In the genomic region with DNA sequence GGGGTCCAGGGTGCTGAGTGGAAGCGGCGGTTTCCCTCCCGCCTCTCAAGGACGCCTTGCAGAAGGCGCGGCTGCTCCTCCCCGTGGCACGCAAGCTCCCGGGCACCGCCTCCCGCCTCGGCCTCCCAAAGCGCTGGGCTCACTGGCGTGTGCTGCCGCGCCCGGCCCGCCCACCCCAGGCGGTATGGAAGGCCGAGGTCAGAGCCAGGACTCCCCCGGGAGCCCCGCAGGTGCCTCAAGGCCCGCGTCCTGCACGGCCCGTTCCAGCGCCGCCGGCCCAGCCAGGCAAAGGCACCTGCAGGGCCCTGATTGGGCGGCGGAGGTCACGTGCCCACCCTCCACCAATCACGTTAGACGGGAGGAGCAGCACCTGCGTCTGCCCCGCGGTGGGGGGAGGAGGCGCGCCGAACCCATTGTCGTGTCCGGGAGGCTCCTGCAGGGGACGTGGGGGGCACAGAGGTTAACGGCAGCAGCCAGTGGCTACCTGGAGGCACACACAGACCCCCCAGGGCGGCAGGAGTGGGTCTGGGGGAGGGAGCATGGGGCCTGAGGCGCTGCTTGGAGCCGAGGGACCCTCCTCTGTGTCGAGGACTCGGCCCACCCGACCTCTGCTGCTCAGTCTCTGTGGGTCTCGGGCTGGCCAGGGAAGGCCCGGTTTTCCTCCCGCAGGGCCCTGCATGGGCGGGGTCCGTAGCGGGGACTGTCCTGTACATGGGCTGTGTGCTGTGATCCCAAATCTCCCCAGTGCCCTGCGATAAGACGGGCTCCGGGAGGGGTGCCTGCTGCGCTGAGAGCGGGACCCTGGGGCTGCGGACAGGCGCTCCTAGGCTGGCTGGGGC, we compare ENCODE assay signal across 8 cellular contexts. TPM values are rescaled to one million over a fixed set of nuclear protein-coding genes. Genes with fewer than 3 reads are reported as not detected.
A peak's percentile ranks its signal among the peaks of the same experiment; 100 is the strongest.
DNase-seq lines count a peak whose midpoint lies in the region; ATAC-seq and TF ChIP-seq lines count a peak whose summit lies in the region.

No MANE protein-coding gene starts in this region.

- CTCF ChIA-PET in AG04449 (lab: Yijun Ruan, JAX) (interaction anchor here (1.3 to 6.3 kb wide), 3 partner anchors 79 to 86 kb away, joined by 4 to 148 read pairs (median 4); no protein-coding TSS in a partner anchor), WTC11 (lab: Charles Lee) (interaction anchor here (1.0 to 8.7 kb wide), 5 partner anchors 25 to 118 kb away, joined by 3 to 151 read pairs (median 14); a partner anchor contains a TSS)

- POLR2A ChIA-PET in AG04449 (lab: Yijun Ruan, JAX): interaction anchor here (1.1 kb wide), 1 partner anchor 103 kb away, joined by 3 read pairs; no protein-coding TSS in a partner anchor
- POLR2A ChIA-PET in WTC11 (lab: Charles Lee): no interaction called here

- no peak for TF ChIP-seq CTCF in AG04449 (IDR thresholded peaks at IDR 0.05; ENCODE audit: insufficient read depth, low read length, missing control alignments)
- TF ChIP-seq CTCF in WTC11 (IDR thresholded peaks at IDR 0.05): no peak

- peak; percentile 73 for ATAC-seq in GM18867 (IDR thresholded peaks at IDR 0.05; ENCODE audit: unreplicated experiment)
- peak; percentile 83 for ATAC-seq in HG03103 (IDR thresholded peaks at IDR 0.05; ENCODE audit: low read depth, unreplicated experiment)
- peak; percentile 81 for ATAC-seq in WTC11

- peak overlapping the region; percentile 58 for H3K4me3 ChIP-seq in AG04449 (ENCODE audit: low read depth, low read length)

- H3K4me3 Mint-ChIP-seq in WTC11: peak overlapping the region; percentile 72

- DNase-seq in AG04449 (ENCODE audit: low read depth, low spot score) (no peak), NCI-H2196 (lab: John Stamatoyannopoulos, UW; ENCODE audit: unreplicated experiment) (peak; percentile 91), WTC11 (ENCODE audit: low spot score) (peak; percentile 97), iris pigment epithelial cell (ENCODE audit: low read depth) (peak; percentile 72)
- peak; percentile 93 for DNase-seq in central memory CD4-positive, alpha-beta T cell
- DNase-seq in stimulated activated CD4-positive, alpha-beta T cell treated with anti-CD3 and anti-CD28 coated beads, Interleukin-12 subunit alpha, Interleukin-12 subunit beta, amount 100 ng/mL, for 24 hours (ENCODE audit: low read depth in 2 of 2): peak; percentile 91 to 97

- H3K36me3 Mint-ChIP-seq in WTC11: no peaks in the 10 kb centered on the region

- H3K9me3 Mint-ChIP-seq in WTC11: no peaks in the 10 kb centered on the region

- no peaks in the 10 kb centered on the region for H3K27me3 Mint-ChIP-seq in WTC11 (ENCODE audit: low read depth)

- H3K27ac Mint-ChIP-seq in WTC11: no peak overlapping the region

- H3K4me1 Mint-ChIP-seq in WTC11: peaks cover 7% of the 10 kb centered on the region

TF ChIP-seq in WTC11, 78 proteins besides CTCF, POLR2A, EP300 and RAD21 (continues in another document):
- TF ChIP-seq SP1 (CRISPR knock-in tag; conservative IDR thresholded peaks at IDR 0.05): peak; percentile 80; the same call in 1 of the 2 replicates
- TF ChIP-seq, protein P1, sequence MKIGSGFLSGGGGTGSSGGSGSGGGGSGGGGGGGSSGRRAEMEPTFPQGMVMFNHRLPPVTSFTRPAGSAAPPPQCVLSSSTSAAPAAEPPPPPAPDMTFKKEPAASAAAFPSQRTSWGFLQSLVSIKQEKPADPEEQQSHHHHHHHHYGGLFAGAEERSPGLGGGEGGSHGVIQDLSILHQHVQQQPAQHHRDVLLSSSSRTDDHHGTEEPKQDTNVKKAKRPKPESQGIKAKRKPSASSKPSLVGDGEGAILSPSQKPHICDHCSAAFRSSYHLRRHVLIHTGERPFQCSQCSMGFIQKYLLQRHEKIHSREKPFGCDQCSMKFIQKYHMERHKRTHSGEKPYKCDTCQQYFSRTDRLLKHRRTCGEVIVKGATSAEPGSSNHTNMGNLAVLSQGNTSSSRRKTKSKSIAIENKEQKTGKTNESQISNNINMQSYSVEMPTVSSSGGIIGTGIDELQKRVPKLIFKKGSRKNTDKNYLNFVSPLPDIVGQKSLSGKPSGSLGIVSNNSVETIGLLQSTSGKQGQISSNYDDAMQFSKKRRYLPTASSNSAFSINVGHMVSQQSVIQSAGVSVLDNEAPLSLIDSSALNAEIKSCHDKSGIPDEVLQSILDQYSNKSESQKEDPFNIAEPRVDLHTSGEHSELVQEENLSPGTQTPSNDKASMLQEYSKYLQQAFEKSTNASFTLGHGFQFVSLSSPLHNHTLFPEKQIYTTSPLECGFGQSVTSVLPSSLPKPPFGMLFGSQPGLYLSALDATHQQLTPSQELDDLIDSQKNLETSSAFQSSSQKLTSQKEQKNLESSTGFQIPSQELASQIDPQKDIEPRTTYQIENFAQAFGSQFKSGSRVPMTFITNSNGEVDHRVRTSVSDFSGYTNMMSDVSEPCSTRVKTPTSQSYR (CRISPR knock-in tag; IDR thresholded peaks at IDR 0.05): peak; percentile 82; the same call in 1 of the 2 replicates
- TF ChIP-seq GABPB1 (CRISPR knock-in tag; IDR thresholded peaks at IDR 0.05): 0 out of 2 replicates have a peak, but pooled peaks have one; percentile 21
- TF ChIP-seq, protein P2, sequence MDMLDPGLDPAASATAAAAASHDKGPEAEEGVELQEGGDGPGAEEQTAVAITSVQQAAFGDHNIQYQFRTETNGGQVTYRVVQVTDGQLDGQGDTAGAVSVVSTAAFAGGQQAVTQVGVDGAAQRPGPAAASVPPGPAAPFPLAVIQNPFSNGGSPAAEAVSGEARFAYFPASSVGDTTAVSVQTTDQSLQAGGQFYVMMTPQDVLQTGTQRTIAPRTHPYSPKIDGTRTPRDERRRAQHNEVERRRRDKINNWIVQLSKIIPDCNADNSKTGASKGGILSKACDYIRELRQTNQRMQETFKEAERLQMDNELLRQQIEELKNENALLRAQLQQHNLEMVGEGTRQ (CRISPR knock-in tag; IDR thresholded peaks at IDR 0.05): peak; percentile 99
- TF ChIP-seq, protein P3, sequence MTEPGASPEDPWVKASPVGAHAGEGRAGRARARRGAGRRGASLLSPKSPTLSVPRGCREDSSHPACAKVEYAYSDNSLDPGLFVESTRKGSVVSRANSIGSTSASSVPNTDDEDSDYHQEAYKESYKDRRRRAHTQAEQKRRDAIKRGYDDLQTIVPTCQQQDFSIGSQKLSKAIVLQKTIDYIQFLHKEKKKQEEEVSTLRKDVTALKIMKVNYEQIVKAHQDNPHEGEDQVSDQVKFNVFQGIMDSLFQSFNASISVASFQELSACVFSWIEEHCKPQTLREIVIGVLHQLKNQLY (CRISPR knock-in tag; IDR thresholded peaks at IDR 0.05): no peak
- TF ChIP-seq, protein P4, sequence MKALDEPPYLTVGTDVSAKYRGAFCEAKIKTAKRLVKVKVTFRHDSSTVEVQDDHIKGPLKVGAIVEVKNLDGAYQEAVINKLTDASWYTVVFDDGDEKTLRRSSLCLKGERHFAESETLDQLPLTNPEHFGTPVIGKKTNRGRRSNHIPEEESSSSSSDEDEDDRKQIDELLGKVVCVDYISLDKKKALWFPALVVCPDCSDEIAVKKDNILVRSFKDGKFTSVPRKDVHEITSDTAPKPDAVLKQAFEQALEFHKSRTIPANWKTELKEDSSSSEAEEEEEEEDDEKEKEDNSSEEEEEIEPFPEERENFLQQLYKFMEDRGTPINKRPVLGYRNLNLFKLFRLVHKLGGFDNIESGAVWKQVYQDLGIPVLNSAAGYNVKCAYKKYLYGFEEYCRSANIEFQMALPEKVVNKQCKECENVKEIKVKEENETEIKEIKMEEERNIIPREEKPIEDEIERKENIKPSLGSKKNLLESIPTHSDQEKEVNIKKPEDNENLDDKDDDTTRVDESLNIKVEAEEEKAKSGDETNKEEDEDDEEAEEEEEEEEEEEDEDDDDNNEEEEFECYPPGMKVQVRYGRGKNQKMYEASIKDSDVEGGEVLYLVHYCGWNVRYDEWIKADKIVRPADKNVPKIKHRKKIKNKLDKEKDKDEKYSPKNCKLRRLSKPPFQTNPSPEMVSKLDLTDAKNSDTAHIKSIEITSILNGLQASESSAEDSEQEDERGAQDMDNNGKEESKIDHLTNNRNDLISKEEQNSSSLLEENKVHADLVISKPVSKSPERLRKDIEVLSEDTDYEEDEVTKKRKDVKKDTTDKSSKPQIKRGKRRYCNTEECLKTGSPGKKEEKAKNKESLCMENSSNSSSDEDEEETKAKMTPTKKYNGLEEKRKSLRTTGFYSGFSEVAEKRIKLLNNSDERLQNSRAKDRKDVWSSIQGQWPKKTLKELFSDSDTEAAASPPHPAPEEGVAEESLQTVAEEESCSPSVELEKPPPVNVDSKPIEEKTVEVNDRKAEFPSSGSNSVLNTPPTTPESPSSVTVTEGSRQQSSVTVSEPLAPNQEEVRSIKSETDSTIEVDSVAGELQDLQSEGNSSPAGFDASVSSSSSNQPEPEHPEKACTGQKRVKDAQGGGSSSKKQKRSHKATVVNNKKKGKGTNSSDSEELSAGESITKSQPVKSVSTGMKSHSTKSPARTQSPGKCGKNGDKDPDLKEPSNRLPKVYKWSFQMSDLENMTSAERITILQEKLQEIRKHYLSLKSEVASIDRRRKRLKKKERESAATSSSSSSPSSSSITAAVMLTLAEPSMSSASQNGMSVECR (CRISPR knock-in tag; IDR thresholded peaks at IDR 0.05; ENCODE audit: borderline replicate concordance): peak; percentile 58; the same call in 1 of the 2 replicates
- no peak for TF ChIP-seq KAT7 (CRISPR knock-in tag; IDR thresholded peaks at IDR 0.05; ENCODE audit: borderline replicate concordance)
- TF ChIP-seq, protein P5, sequence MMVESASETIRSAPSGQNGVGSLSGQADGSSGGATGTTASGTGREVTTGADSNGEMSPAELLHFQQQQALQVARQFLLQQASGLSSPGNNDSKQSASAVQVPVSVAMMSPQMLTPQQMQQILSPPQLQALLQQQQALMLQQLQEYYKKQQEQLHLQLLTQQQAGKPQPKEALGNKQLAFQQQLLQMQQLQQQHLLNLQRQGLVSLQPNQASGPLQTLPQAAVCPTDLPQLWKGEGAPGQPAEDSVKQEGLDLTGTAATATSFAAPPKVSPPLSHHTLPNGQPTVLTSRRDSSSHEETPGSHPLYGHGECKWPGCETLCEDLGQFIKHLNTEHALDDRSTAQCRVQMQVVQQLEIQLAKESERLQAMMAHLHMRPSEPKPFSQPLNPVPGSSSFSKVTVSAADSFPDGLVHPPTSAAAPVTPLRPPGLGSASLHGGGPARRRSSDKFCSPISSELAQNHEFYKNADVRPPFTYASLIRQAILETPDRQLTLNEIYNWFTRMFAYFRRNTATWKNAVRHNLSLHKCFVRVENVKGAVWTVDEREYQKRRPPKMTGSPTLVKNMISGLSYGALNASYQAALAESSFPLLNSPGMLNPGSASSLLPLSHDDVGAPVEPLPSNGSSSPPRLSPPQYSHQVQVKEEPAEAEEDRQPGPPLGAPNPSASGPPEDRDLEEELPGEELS (CRISPR knock-in tag; IDR thresholded peaks at IDR 0.05): peak; percentile 44; the same call in 1 of the 2 replicates
- TF ChIP-seq ETV6 (CRISPR knock-in tag; IDR thresholded peaks at IDR 0.05): peak; percentile 78; the same call in 1 of the 2 replicates
- TF ChIP-seq MXD4 (CRISPR knock-in tag; IDR thresholded peaks at IDR 0.05; ENCODE audit: borderline replicate concordance): no peak
- no peak for TF ChIP-seq IRF2 (CRISPR knock-in tag; IDR thresholded peaks at IDR 0.05; ENCODE audit: borderline replicate concordance, low read depth)

RNA-seq across cellular contexts. Expression of a gene that starts 2.0 kb away (rescaled TPM):
- total RNA-seq in WTC11 (2021): 1.9 to 4.7 TPM (median 3.4 TPM) in 3 replicates

RNA-seq across cellular contexts. Expression of a gene that starts 5.0 kb away (rescaled TPM):
- total RNA-seq in WTC11 (2021): 0.85 to 1.7 TPM (median 1.5 TPM) in 3 replicates

RNA-seq across cellular contexts. Expression of a gene that starts 5.5 kb away (rescaled TPM):
- 58.2 to 70.5 TPM (median 63.9 TPM) in 3 replicates for total RNA-seq in WTC11 (2021)

RNA-seq across cellular contexts. Expression of a gene that starts 27.3 kb away (rescaled TPM):
- total RNA-seq in WTC11 (2021): 2.2 to 4.0 TPM (median 2.9 TPM) in 3 replicates

RNA-seq across cellular contexts. Expression of a gene that starts 32.8 kb away (rescaled TPM):
- 0.27 to 0.50 TPM (median 0.34 TPM) in 3 replicates for total RNA-seq in WTC11 (2021)
